18 cellular contexts compared by ENCODE assay signal in genomic region chr3:178275311-178275710, GRCh38.
DNase-seq lines count a peak whose midpoint lies in the region; ATAC-seq, FAIRE-seq and TF ChIP-seq lines count a peak whose summit lies in the region.
"Had no signal": no experiment of that assay in that cellular context is flagged by ENCODE, and none has a peak within 500 bp of the region (broad histone marks: within the 10 kb centered on the region; RNA-seq: fewer than 3 reads in every experiment).

No MANE protein-coding gene starts in this region.

- H3K27me3 Mint-ChIP-seq in mesothelial cell of epicardium (ENCODE audit: low read depth), result no peaks in the 10 kb centered on the region

- CTCF ChIA-PET in PC-3 (lab: Charles Lee), result no interaction called here
- CTCF ChIA-PET in endothelial cell of umbilical vein (lab: Charles Lee), result interaction anchor here (1.5 to 2.4 kb wide), 2 partner anchors 12 to 196 kb away, joined by 3 to 6 read pairs; no protein-coding TSS in a partner anchor

- no peak overlapping the region for H3K4me3 ChIP-seq in PC-3 (ENCODE audit: low read length)
- no peak overlapping the region for H3K4me3 ChIP-seq in endothelial cell of umbilical vein (replicated peaks in 1 of 3; ENCODE audit: insufficient read depth in 1 of 3, low read depth in 1 of 3, low read length in 3 of 3)
- H3K4me3 ChIP-seq: GM23248 had no signal

- H2AFZ ChIP-seq in PC-3 (ENCODE audit: low read length) (no peak overlapping the region), endothelial cell of umbilical vein (ENCODE audit: low read depth, low read length) (no peak overlapping the region)
- H2AFZ ChIP-seq: GM23248 had no signal

- peak; percentile 71 for ATAC-seq in PC-3
- ATAC-seq: CD8-positive, alpha-beta T cell; HCT116 had no signal

- no peaks in the 10 kb centered on the region for H3K36me3 ChIP-seq in PC-3 (ENCODE audit: low read depth, low read length)
- no peaks in the 10 kb centered on the region for H3K36me3 ChIP-seq in endothelial cell of umbilical vein (ENCODE audit: control insufficient read depth in 2 of 2, extremely low read depth in 1 of 2, insufficient read depth in 2 of 2, low read length in 2 of 2)

- POLR2A ChIA-PET in PC-3 (lab: Charles Lee; ENCODE audit: unreplicated experiment) (no interaction called here), endothelial cell of umbilical vein (lab: Charles Lee) (no interaction called here)

- DNase-seq in DMS53 (lab: John Stamatoyannopoulos, UW), result peak; percentile 3
- DNase-seq in DMS53 treated with DMSO at 0.1 percent for 48 hours (lab: John Stamatoyannopoulos, UW; ENCODE audit: unreplicated experiment), result no peak
- DNase-seq in PC-3, result peak; percentile 65
- no peak for DNase-seq in endothelial cell of umbilical vein (ENCODE audit: low read depth, low spot score)
- no peak for DNase-seq in mesothelial cell of epicardium (ENCODE audit: low spot score in 2 of 2, unreplicated experiment in 2 of 2)
- DNase-seq in LoVo (ENCODE audit: low spot score), result no peak
- no peak for DNase-seq in NCI-H2196 treated with DMSO at 0.1 percent for 48 hours (lab: John Stamatoyannopoulos, UW; ENCODE audit: unreplicated experiment)
- DNase-seq in posterior vena cava (ENCODE audit: low spot score), result no peak
- DNase-seq: CD8-positive, alpha-beta T cell; COR-L47; DMS153; GF-D8 had no signal

- H3K9ac ChIP-seq in PC-3 (ENCODE audit: low read length) (no peak overlapping the region), endothelial cell of umbilical vein (replicated peaks; ENCODE audit: extremely low read depth, insufficient read depth, low read length) (no peak overlapping the region)
- H3K9ac ChIP-seq: GM23248 had no signal

- no peaks in the 10 kb centered on the region for H3F3A ChIP-seq in PC-3 (ENCODE audit: low read length, unreplicated experiment)

- peak overlapping the region; percentile 44 for H3K27ac Mint-ChIP-seq in mesothelial cell of epicardium
- H3K27ac Mint-ChIP-seq: CD14-positive monocyte; CD8-positive, alpha-beta T cell had no signal

- H3K9me3 Mint-ChIP-seq in mesothelial cell of epicardium, result peaks cover 19% of the 10 kb centered on the region

- peaks cover 12% of the 10 kb centered on the region for H3K36me3 Mint-ChIP-seq in mesothelial cell of epicardium
- H3K36me3 Mint-ChIP-seq: CD14-positive monocyte; CD8-positive, alpha-beta T cell had no signal

- H3K9me3 ChIP-seq in PC-3 (ENCODE audit: low read length) (peaks cover 6% of the 10 kb centered on the region), endothelial cell of umbilical vein (replicated peaks; ENCODE audit: control insufficient read depth, insufficient read depth, low read length) (no peaks in the 10 kb centered on the region)

- BruUV-seq in PC-3 (replicated peaks; lab: Mats Ljungman, UMichigan), result no TSS peak
- BruUV-seq in endothelial cell of umbilical vein (replicated peaks; lab: Mats Ljungman, UMichigan), result TSS peak; percentile 27

- peak overlapping the region; percentile 2 for H3K27ac ChIP-seq in PC-3 (ENCODE audit: low read length)
- H3K27ac ChIP-seq in endothelial cell of umbilical vein (ENCODE audit: insufficient read depth, low read depth, low read length), result peak overlapping the region; percentile 38
- H3K27ac ChIP-seq: 22Rv1, GM23248, HL-60 had no signal

- peaks cover 18% of the 10 kb centered on the region for H3K4me1 Mint-ChIP-seq in mesothelial cell of epicardium
- H3K4me1 Mint-ChIP-seq: CD14-positive monocyte had no signal

- H4K20me1 ChIP-seq in PC-3 (ENCODE audit: low read length), result no peaks in the 10 kb centered on the region
- H4K20me1 ChIP-seq in endothelial cell of umbilical vein (replicated peaks; ENCODE audit: control insufficient read depth, extremely low read depth, insufficient read depth, low read length), result no peaks in the 10 kb centered on the region

- intact Hi-C loops in PC-3 (cut with micrococcal nuclease), result no loop called here
- intact Hi-C loops in endothelial cell of umbilical vein (cut with micrococcal nuclease), result loop anchor here (1.0 kb wide), 1 partner anchor 49 kb away; no protein-coding TSS in a partner anchor
- intact Hi-C loops in posterior vena cava (cut with DNase I), result no loop called here

- H3K79me2 ChIP-seq in PC-3 (ENCODE audit: low read length), result no peaks in the 10 kb centered on the region
- H3K79me2 ChIP-seq in endothelial cell of umbilical vein (ENCODE audit: control insufficient read depth, insufficient read depth, low read length), result no peaks in the 10 kb centered on the region

- H3K9me2 ChIP-seq in PC-3 (replicated peaks; ENCODE audit: low read length), result no peaks in the 10 kb centered on the region

- dilution Hi-C loops in endothelial cell of umbilical vein (cut with MboI; ENCODE audit: extremely low pct_ligation_motif_present, low sequenced_read_pairs), result no loop called here

- H3K27me3 ChIP-seq in PC-3 (ENCODE audit: low read length) (no peaks in the 10 kb centered on the region), endothelial cell of umbilical vein (ENCODE audit: control insufficient read depth in 2 of 2, insufficient read depth in 2 of 2, low read length in 2 of 2) (no peaks in the 10 kb centered on the region)

- no peaks in the 10 kb centered on the region for H3K9me1 ChIP-seq in endothelial cell of umbilical vein (replicated peaks; ENCODE audit: control insufficient read depth, extremely low read depth, insufficient read depth, low read length)

- TF ChIP-seq POLR2A in endothelial cell of umbilical vein (IDR thresholded peaks at IDR 0.05; ENCODE audit: low read depth, low read length), result no peak

- H3K4me1 ChIP-seq in PC-3 (ENCODE audit: insufficient read depth, low read length), result peaks cover 28% of the 10 kb centered on the region
- peaks cover 15% of the 10 kb centered on the region for H3K4me1 ChIP-seq in endothelial cell of umbilical vein (ENCODE audit: control insufficient read depth, extremely low read depth, insufficient read depth, low read length)

- H3K4me2 ChIP-seq in PC-3 (ENCODE audit: low read length) (no peak overlapping the region), endothelial cell of umbilical vein (ENCODE audit: insufficient read depth, low read length) (no peak overlapping the region)

- TF ChIP-seq CTCF in PC-3 (conservative IDR thresholded peaks at IDR 0.05; ENCODE audit: low read depth, low read length) (no peak), endothelial cell of umbilical vein (IDR thresholded peaks at IDR 0.05; ENCODE audit: extremely low read depth in 1 of 2, insufficient read depth in 1 of 2, low read depth in 1 of 2, low read length in 2 of 2) (no peak), mesothelial cell of epicardium (IDR thresholded peaks at IDR 0.05; ENCODE audit: unreplicated experiment) (no peak)

- FAIRE-seq in endothelial cell of umbilical vein (lab: Jason Lieb, UNC), result no peak
- FAIRE-seq: D721Med had no signal

- H3K4me3 Mint-ChIP-seq in mesothelial cell of epicardium, result no peak overlapping the region
- H3K4me3 Mint-ChIP-seq: CD14-positive monocyte; CD8-positive, alpha-beta T cell had no signal

TF ChIP-seq in endothelial cell of umbilical vein, 7 proteins besides CTCF, POLR2A, EP300 and RAD21:
- TF ChIP-seq POLR2AphosphoS5 (IDR thresholded peaks at IDR 0.05; ENCODE audit: insufficient read depth, low read depth, low read length), result no peak
- no peak for TF ChIP-seq GATA2 (IDR thresholded peaks at IDR 0.05; ENCODE audit: insufficient read depth, insufficient read length, low read depth, low read length)
- no peak for TF ChIP-seq MAX (IDR thresholded peaks at IDR 0.05; ENCODE audit: insufficient read depth, insufficient read length)
- no peak for TF ChIP-seq JUN (IDR thresholded peaks at IDR 0.05; ENCODE audit: borderline replicate concordance, insufficient read depth, insufficient read length, low read depth)
- TF ChIP-seq MYC (IDR thresholded peaks at IDR 0.05; ENCODE audit: low read depth, low read length), result no peak
- no peak for TF ChIP-seq FOS (IDR thresholded peaks at IDR 0.05; ENCODE audit: borderline replicate concordance, insufficient read depth, low read length)
- no peak for TF ChIP-seq EZH2 (IDR thresholded peaks at IDR 0.05; ENCODE audit: borderline replicate concordance, low read depth, low read length, severe bottlenecking)
TF ChIP-seq in endothelial cell of umbilical vein: peak in this region for 0.

Comparison
In these comparisons a context has a peak if more than half of its experiments do, and no peak if none do; other contexts are left out.
1. DNase-seq: peak in DMS53 (single experiment) and PC-3 (single experiment); none in DMS53 treated with DMSO at 0.1 percent for 48 hours (single experiment), endothelial cell of umbilical vein (single experiment), mesothelial cell of epicardium (0 of 2), LoVo (single experiment), NCI-H2196 treated with DMSO at 0.1 percent for 48 hours (single experiment) and posterior vena cava (single experiment).